1 cellular context compared by ENCODE assay signal in genomic region chr22:30572840-30573593, GRCh38.
TF ChIP-seq lines count a peak whose summit lies in the region.

No MANE protein-coding gene starts in this region.

TF ChIP-seq in HepG2, 621 proteins besides CTCF, POLR2A, EP300 and RAD21 (continued from another document and continues in another):
- TF ChIP-seq ZNF318 (CRISPR knock-in tag; IDR thresholded peaks at IDR 0.05) (no peak), ZNF292 (CRISPR knock-in tag; IDR thresholded peaks at IDR 0.05; ENCODE audit: borderline replicate concordance, low read depth) (peak; percentile 59; the same call in 1 of the 2 replicates), FOSL1 (CRISPR knock-in tag; IDR thresholded peaks at IDR 0.05; ENCODE audit: borderline replicate concordance) (no peak), ZNF766 (CRISPR knock-in tag; IDR thresholded peaks at IDR 0.05; ENCODE audit: borderline replicate concordance) (no peak), HDAC2 (CRISPR knock-in tag; IDR thresholded peaks at IDR 0.05) (0 out of 2 replicates have a peak, but pooled peaks have one; percentile 18), ZNF788 (CRISPR knock-in tag; IDR thresholded peaks at IDR 0.05; ENCODE audit: borderline replicate concordance) (0 out of 2 replicates have a peak, but pooled peaks have one; percentile 14), ADNP (CRISPR knock-in tag; IDR thresholded peaks at IDR 0.05) (0 out of 2 replicates have a peak, but pooled peaks have one; percentile 40), GFI1 (CRISPR knock-in tag; IDR thresholded peaks at IDR 0.05; ENCODE audit: borderline replicate concordance) (no peak), ATF7-NPFF (CRISPR knock-in tag; IDR thresholded peaks at IDR 0.05; ENCODE audit: low read depth) (no peak), ZNF646 (CRISPR knock-in tag; IDR thresholded peaks at IDR 0.05) (no peak), NR3C1 (CRISPR knock-in tag; IDR thresholded peaks at IDR 0.05) (no peak), ZMYM3 (CRISPR knock-in tag; IDR thresholded peaks at IDR 0.05) (peak; percentile 62; the same call in 1 of the 2 replicates), THYN1 (CRISPR knock-in tag; IDR thresholded peaks at IDR 0.05; ENCODE audit: borderline replicate concordance, low read depth) (no peak), TBL1XR1 (IDR thresholded peaks at IDR 0.05; ENCODE audit: borderline replicate concordance, low read length, partially characterized antibody) (no peak), KDM6A (CRISPR knock-in tag; IDR thresholded peaks at IDR 0.05; ENCODE audit: low read depth) (no peak), RELA (CRISPR knock-in tag; IDR thresholded peaks at IDR 0.05) (no peak), ZNF878 (CRISPR knock-in tag; IDR thresholded peaks at IDR 0.05) (no peak), BATF2 (CRISPR knock-in tag; IDR thresholded peaks at IDR 0.05) (no peak), KDM1A (CRISPR knock-in tag; IDR thresholded peaks at IDR 0.05) (no peak), RARA (CRISPR knock-in tag; IDR thresholded peaks at IDR 0.05) (no peak), IRF9 (CRISPR knock-in tag; IDR thresholded peaks at IDR 0.05; ENCODE audit: borderline replicate concordance) (0 out of 2 replicates have a peak, but pooled peaks have one; percentile 13), U2AF1 (optimal IDR thresholded peaks at IDR 0.05; ENCODE audit: low read depth, low read length) (peak; percentile 22)
- TF ChIP-seq, protein P1, sequence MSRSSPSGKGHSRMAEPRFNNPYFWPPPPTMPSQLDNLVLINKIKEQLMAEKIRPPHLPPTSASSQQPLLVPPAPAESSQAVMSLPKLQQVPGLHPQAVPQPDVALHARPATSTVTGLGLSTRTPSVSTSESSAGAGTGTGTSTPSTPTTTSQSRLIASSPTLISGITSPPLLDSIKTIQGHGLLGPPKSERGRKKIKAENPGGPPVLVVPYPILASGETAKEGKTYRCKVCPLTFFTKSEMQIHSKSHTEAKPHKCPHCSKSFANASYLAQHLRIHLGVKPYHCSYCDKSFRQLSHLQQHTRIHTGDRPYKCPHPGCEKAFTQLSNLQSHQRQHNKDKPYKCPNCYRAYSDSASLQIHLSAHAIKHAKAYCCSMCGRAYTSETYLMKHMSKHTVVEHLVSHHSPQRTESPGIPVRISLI (CRISPR knock-in tag; IDR thresholded peaks at IDR 0.05; ENCODE audit: borderline replicate concordance), result no peak
- TF ChIP-seq, protein P2, sequence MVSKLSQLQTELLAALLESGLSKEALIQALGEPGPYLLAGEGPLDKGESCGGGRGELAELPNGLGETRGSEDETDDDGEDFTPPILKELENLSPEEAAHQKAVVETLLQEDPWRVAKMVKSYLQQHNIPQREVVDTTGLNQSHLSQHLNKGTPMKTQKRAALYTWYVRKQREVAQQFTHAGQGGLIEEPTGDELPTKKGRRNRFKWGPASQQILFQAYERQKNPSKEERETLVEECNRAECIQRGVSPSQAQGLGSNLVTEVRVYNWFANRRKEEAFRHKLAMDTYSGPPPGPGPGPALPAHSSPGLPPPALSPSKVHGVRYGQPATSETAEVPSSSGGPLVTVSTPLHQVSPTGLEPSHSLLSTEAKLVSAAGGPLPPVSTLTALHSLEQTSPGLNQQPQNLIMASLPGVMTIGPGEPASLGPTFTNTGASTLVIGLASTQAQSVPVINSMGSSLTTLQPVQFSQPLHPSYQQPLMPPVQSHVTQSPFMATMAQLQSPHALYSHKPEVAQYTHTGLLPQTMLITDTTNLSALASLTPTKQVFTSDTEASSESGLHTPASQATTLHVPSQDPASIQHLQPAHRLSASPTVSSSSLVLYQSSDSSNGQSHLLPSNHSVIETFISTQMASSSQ (IDR thresholded peaks at IDR 0.05; ENCODE audit: low read depth), result peak; percentile 75
- TF ChIP-seq, protein P2 (CRISPR knock-in tag; IDR thresholded peaks at IDR 0.05; ENCODE audit: borderline replicate concordance), result peak; percentile 62; the same call in 1 of the 2 replicates
- TF ChIP-seq, protein P3, sequence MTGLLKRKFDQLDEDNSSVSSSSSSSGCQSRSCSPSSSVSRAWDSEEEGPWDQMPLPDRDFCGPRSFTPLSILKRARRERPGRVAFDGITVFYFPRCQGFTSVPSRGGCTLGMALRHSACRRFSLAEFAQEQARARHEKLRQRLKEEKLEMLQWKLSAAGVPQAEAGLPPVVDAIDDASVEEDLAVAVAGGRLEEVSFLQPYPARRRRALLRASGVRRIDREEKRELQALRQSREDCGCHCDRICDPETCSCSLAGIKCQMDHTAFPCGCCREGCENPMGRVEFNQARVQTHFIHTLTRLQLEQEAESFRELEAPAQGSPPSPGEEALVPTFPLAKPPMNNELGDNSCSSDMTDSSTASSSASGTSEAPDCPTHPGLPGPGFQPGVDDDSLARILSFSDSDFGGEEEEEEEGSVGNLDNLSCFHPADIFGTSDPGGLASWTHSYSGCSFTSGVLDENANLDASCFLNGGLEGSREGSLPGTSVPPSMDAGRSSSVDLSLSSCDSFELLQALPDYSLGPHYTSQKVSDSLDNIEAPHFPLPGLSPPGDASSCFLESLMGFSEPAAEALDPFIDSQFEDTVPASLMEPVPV (CRISPR knock-in tag; IDR thresholded peaks at IDR 0.05), result no peak
- TF ChIP-seq, protein P4, sequence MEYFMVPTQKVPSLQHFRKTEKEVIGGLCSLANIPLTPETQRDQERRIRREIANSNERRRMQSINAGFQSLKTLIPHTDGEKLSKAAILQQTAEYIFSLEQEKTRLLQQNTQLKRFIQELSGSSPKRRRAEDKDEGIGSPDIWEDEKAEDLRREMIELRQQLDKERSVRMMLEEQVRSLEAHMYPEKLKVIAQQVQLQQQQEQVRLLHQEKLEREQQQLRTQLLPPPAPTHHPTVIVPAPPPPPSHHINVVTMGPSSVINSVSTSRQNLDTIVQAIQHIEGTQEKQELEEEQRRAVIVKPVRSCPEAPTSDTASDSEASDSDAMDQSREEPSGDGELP (IDR thresholded peaks at IDR 0.05; ENCODE audit: borderline replicate concordance, low read depth), result no peak
